1 cellular context compared by ENCODE assay signal in genomic region chr7:44044315-44045225, GRCh38.
TF ChIP-seq lines count a peak whose summit lies in the region.

Gene DBNL (plus strand): TSS chr7:44044702. CDS start chr7:44044738, 36 bp downstream.

TF ChIP-seq in WTC11, 78 proteins besides CTCF, POLR2A, EP300 and RAD21 (continued from another document and continues in another):
- TF ChIP-seq, protein P1, sequence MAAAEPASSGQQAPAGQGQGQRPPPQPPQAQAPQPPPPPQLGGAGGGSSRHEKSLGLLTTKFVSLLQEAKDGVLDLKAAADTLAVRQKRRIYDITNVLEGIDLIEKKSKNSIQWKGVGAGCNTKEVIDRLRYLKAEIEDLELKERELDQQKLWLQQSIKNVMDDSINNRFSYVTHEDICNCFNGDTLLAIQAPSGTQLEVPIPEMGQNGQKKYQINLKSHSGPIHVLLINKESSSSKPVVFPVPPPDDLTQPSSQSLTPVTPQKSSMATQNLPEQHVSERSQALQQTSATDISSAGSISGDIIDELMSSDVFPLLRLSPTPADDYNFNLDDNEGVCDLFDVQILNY (CRISPR knock-in tag; IDR thresholded peaks at IDR 0.05), result peak; percentile 76; the same call in 1 of the 2 replicates
- TF ChIP-seq USF1 (CRISPR knock-in tag; IDR thresholded peaks at IDR 0.05) (peak; percentile 63), MYBL2 (CRISPR knock-in tag; IDR thresholded peaks at IDR 0.05) (0 out of 2 replicates have a peak, but pooled peaks have one; percentile 65), TCF7 (CRISPR knock-in tag; IDR thresholded peaks at IDR 0.05; ENCODE audit: low read depth) (no peak), IRF2 (CRISPR knock-in tag; IDR thresholded peaks at IDR 0.05; ENCODE audit: borderline replicate concordance, low read depth) (no peak), ZNF512 (CRISPR knock-in tag; IDR thresholded peaks at IDR 0.05; ENCODE audit: borderline replicate concordance) (no peak), ATF6 (CRISPR knock-in tag; IDR thresholded peaks at IDR 0.05) (no peak), FOXP1 (CRISPR knock-in tag; IDR thresholded peaks at IDR 0.05; ENCODE audit: borderline replicate concordance) (peak; percentile 83; the same call in 1 of the 2 replicates), ZNF396 (CRISPR knock-in tag; IDR thresholded peaks at IDR 0.05; ENCODE audit: borderline replicate concordance) (no peak), CBFB (CRISPR knock-in tag; IDR thresholded peaks at IDR 0.05; ENCODE audit: low read depth) (no peak), GRHL2 (CRISPR knock-in tag; IDR thresholded peaks at IDR 0.05; ENCODE audit: insufficient replicate concordance, severe bottlenecking) (no peak), ATF2 (CRISPR knock-in tag; IDR thresholded peaks at IDR 0.05; ENCODE audit: borderline replicate concordance, low read depth) (no peak), FOXP4 (CRISPR knock-in tag; IDR thresholded peaks at IDR 0.05) (peak; percentile 89), ZNF423 (CRISPR knock-in tag; IDR thresholded peaks at IDR 0.05) (no peak), ETV6 (CRISPR knock-in tag; IDR thresholded peaks at IDR 0.05) (peak; percentile 94), ZNF416 (CRISPR knock-in tag; IDR thresholded peaks at IDR 0.05) (no peak), TP53 (CRISPR knock-in tag; IDR thresholded peaks at IDR 0.05) (no peak), ATF1 (CRISPR knock-in tag; IDR thresholded peaks at IDR 0.05) (no peak), FOXK1 (CRISPR knock-in tag; IDR thresholded peaks at IDR 0.05) (peak; percentile 89), SP1 (CRISPR knock-in tag; conservative IDR thresholded peaks at IDR 0.05) (peak; percentile 57), GABPB1 (CRISPR knock-in tag; IDR thresholded peaks at IDR 0.05) (peak; percentile 83), TEAD4 (CRISPR knock-in tag; IDR thresholded peaks at IDR 0.05) (no peak), PRDM15 (CRISPR knock-in tag; IDR thresholded peaks at IDR 0.05) (peak; percentile 17; the same call in 1 of the 2 replicates)
- TF ChIP-seq, protein P2, sequence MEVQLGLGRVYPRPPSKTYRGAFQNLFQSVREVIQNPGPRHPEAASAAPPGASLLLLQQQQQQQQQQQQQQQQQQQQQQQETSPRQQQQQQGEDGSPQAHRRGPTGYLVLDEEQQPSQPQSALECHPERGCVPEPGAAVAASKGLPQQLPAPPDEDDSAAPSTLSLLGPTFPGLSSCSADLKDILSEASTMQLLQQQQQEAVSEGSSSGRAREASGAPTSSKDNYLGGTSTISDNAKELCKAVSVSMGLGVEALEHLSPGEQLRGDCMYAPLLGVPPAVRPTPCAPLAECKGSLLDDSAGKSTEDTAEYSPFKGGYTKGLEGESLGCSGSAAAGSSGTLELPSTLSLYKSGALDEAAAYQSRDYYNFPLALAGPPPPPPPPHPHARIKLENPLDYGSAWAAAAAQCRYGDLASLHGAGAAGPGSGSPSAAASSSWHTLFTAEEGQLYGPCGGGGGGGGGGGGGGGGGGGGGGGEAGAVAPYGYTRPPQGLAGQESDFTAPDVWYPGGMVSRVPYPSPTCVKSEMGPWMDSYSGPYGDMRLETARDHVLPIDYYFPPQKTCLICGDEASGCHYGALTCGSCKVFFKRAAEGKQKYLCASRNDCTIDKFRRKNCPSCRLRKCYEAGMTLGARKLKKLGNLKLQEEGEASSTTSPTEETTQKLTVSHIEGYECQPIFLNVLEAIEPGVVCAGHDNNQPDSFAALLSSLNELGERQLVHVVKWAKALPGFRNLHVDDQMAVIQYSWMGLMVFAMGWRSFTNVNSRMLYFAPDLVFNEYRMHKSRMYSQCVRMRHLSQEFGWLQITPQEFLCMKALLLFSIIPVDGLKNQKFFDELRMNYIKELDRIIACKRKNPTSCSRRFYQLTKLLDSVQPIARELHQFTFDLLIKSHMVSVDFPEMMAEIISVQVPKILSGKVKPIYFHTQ (CRISPR knock-in tag; IDR thresholded peaks at IDR 0.05), result no peak
- TF ChIP-seq, protein P3, sequence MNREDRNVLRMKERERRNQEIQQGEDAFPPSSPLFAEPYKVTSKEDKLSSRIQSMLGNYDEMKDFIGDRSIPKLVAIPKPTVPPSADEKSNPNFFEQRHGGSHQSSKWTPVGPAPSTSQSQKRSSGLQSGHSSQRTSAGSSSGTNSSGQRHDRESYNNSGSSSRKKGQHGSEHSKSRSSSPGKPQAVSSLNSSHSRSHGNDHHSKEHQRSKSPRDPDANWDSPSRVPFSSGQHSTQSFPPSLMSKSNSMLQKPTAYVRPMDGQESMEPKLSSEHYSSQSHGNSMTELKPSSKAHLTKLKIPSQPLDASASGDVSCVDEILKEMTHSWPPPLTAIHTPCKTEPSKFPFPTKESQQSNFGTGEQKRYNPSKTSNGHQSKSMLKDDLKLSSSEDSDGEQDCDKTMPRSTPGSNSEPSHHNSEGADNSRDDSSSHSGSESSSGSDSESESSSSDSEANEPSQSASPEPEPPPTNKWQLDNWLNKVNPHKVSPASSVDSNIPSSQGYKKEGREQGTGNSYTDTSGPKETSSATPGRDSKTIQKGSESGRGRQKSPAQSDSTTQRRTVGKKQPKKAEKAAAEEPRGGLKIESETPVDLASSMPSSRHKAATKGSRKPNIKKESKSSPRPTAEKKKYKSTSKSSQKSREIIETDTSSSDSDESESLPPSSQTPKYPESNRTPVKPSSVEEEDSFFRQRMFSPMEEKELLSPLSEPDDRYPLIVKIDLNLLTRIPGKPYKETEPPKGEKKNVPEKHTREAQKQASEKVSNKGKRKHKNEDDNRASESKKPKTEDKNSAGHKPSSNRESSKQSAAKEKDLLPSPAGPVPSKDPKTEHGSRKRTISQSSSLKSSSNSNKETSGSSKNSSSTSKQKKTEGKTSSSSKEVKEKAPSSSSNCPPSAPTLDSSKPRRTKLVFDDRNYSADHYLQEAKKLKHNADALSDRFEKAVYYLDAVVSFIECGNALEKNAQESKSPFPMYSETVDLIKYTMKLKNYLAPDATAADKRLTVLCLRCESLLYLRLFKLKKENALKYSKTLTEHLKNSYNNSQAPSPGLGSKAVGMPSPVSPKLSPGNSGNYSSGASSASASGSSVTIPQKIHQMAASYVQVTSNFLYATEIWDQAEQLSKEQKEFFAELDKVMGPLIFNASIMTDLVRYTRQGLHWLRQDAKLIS (CRISPR knock-in tag; IDR thresholded peaks at IDR 0.05; ENCODE audit: borderline replicate concordance), result no peak
- TF ChIP-seq, protein P4, sequence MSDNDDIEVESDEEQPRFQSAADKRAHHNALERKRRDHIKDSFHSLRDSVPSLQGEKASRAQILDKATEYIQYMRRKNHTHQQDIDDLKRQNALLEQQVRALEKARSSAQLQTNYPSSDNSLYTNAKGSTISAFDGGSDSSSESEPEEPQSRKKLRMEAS (CRISPR knock-in tag; IDR thresholded peaks at IDR 0.05), result peak; percentile 91
- TF ChIP-seq, protein P5, sequence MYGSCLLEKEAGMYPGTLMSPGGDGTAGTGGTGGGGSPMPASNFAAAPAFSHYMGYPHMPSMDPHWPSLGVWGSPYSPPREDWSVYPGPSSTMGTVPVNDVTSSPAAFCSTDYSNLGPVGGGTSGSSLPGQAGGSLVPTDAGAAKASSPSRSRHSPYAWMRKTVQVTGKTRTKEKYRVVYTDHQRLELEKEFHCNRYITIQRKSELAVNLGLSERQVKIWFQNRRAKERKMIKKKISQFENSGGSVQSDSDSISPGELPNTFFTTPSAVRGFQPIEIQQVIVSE (CRISPR knock-in tag; IDR thresholded peaks at IDR 0.05; ENCODE audit: borderline replicate concordance), result no peak
- TF ChIP-seq, protein P6, sequence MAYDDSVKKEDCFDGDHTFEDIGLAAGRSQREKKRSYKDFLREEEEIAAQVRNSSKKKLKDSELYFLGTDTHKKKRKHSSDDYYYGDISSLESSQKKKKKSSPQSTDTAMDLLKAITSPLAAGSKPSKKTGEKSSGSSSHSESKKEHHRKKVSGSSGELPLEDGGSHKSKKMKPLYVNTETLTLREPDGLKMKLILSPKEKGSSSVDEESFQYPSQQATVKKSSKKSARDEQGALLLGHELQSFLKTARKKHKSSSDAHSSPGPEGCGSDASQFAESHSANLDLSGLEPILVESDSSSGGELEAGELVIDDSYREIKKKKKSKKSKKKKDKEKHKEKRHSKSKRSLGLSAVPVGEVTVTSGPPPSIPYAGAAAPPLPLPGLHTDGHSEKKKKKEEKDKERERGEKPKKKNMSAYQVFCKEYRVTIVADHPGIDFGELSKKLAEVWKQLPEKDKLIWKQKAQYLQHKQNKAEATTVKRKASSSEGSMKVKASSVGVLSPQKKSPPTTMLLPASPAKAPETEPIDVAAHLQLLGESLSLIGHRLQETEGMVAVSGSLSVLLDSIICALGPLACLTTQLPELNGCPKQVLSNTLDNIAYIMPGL (CRISPR knock-in tag; IDR thresholded peaks at IDR 0.05), result peak; percentile 82
